In genomic region chr15:90095521-90095959, GRCh38 we compare ENCODE assay signal across 10 cellular contexts. TPM values are rescaled to one million over a fixed set of nuclear protein-coding genes. Genes with fewer than 3 reads are reported as not detected.
DNase-seq lines count a peak whose midpoint lies in the region; ATAC-seq and TF ChIP-seq lines count a peak whose summit lies in the region.
"Had no signal": no experiment of that assay in that cellular context is flagged by ENCODE, and none has a peak within 500 bp of the region (broad histone marks: within the 10 kb centered on the region; RNA-seq: fewer than 3 reads in every experiment).

No MANE protein-coding gene starts in this region.

- H3K4ac ChIP-seq in neuronal stem cell (ENCODE audit: low read length) = no peak overlapping the region

- H3K27me3 ChIP-seq in Peyer's patch = no peaks in the 10 kb centered on the region
- no peaks in the 10 kb centered on the region for H3K27me3 ChIP-seq in heart left ventricle
- H3K27me3 ChIP-seq in suprapubic skin = no peaks in the 10 kb centered on the region
- H3K27me3 ChIP-seq in neuronal stem cell (ENCODE audit: control insufficient read depth in 3 of 3, insufficient read depth in 3 of 3, low read depth in 1 of 3, low read length in 3 of 3) = no peaks in the 10 kb centered on the region
- H3K27me3 ChIP-seq in aorta (ENCODE audit: control insufficient read depth in 1 of 2, insufficient read depth in 2 of 2, low read length in 1 of 2) = no peaks in the 10 kb centered on the region
- H3K27me3 ChIP-seq: foreskin keratinocyte had no signal

- H4K8ac ChIP-seq in neuronal stem cell (ENCODE audit: low read depth, low read length) = no peak overlapping the region

- H3K4me1 Mint-ChIP-seq in activated CD4-positive, alpha-beta T cell treated with anti-CD3 and anti-CD28 coated beads, Interleukin-2, amount 10 ng/mL, durations not matched to agents 7 days and 5 days = peaks cover 73% of the 10 kb centered on the region

- H2BK120ac ChIP-seq in neuronal stem cell (ENCODE audit: low read depth, low read length) = no peak overlapping the region

- no peaks in the 10 kb centered on the region for H3K9me3 ChIP-seq in Peyer's patch
- no peaks in the 10 kb centered on the region for H3K9me3 ChIP-seq in heart left ventricle
- no peaks in the 10 kb centered on the region for H3K9me3 ChIP-seq in suprapubic skin
- peaks cover 0 to 9% of the 10 kb centered on the region in 2 donors for H3K9me3 ChIP-seq in neuronal stem cell (replicated peaks in 1 of 2; ENCODE audit: control insufficient read depth in 2 of 2, insufficient read depth in 1 of 2, low read depth in 1 of 2, low read length in 2 of 2)
- no peaks in the 10 kb centered on the region for H3K9me3 ChIP-seq in aorta (ENCODE audit: control insufficient read depth, low read length)

- H3K4me3 ChIP-seq in Peyer's patch (no peak overlapping the region), heart left ventricle (no peak overlapping the region), suprapubic skin (no peak overlapping the region), neuronal stem cell (ENCODE audit: low read length in 2 of 2) (no peak overlapping the region), aorta (ENCODE audit: low read length in 2 of 2) (no peak overlapping the region)

- no peak for TF ChIP-seq POLR2A in Peyer's patch (IDR thresholded peaks at IDR 0.05)
- TF ChIP-seq POLR2A in heart left ventricle (IDR thresholded peaks at IDR 0.05) = no peak
- no peak for TF ChIP-seq POLR2A in suprapubic skin (IDR thresholded peaks at IDR 0.05)

- H3K36me3 ChIP-seq in Peyer's patch (peaks cover 0 to 9% (median 0%) of the 10 kb centered on the region in 3 donors), heart left ventricle (peaks cover 0 to 17% (median 6%) of the 10 kb centered on the region in 9 donors), suprapubic skin (peaks cover 4% of the 10 kb centered on the region), neuronal stem cell (replicated peaks in 1 of 2; ENCODE audit: control insufficient read depth in 2 of 2, insufficient read depth in 2 of 2, low read length in 2 of 2) (peaks cover 13 to 27% of the 10 kb centered on the region in 2 donors), aorta (ENCODE audit: control insufficient read depth in 1 of 2, insufficient read depth in 2 of 2, low read length in 1 of 2) (no peaks in the 10 kb centered on the region)

- intact Hi-C loops in heart left ventricle (cut with DNase I) (no loop called here), aorta (cut with DNase I) (loop anchor here in 1 of 2 donors (10.0 kb wide), 1 partner anchor 61 kb away; no protein-coding TSS in a partner anchor)

- no peak overlapping the region for H3K4me2 ChIP-seq in neuronal stem cell (ENCODE audit: insufficient read depth, low read length, poor library complexity, severe bottlenecking)

- H4K91ac ChIP-seq in neuronal stem cell (ENCODE audit: low read depth, low read length, poor library complexity) = no peak overlapping the region

- H3K4me1 ChIP-seq in Peyer's patch (peaks cover 6 to 59% (median 12%) of the 10 kb centered on the region in 4 donors), heart left ventricle (peaks cover 5 to 66% (median 41%) of the 10 kb centered on the region in 12 donors), suprapubic skin (peaks cover 39% of the 10 kb centered on the region), neuronal stem cell (ENCODE audit: control insufficient read depth in 2 of 2, insufficient read depth in 1 of 2, low read depth in 1 of 2, low read length in 2 of 2) (peaks cover 7 to 8% of the 10 kb centered on the region in 2 donors), aorta (ENCODE audit: control insufficient read depth in 1 of 2, insufficient read depth in 2 of 2, low read length in 2 of 2) (no peaks in the 10 kb centered on the region)

- H3K18ac ChIP-seq in neuronal stem cell (ENCODE audit: low read length) = no peak overlapping the region

- TF ChIP-seq CTCF in Peyer's patch (IDR thresholded peaks at IDR 0.05) = no peak
- TF ChIP-seq CTCF in heart left ventricle (IDR thresholded peaks at IDR 0.05) = no peak
- TF ChIP-seq CTCF in suprapubic skin (IDR thresholded peaks at IDR 0.05) = no peak

- no peak overlapping the region for H2AFZ ChIP-seq in neuronal stem cell (ENCODE audit: low read length)

- H3K27ac ChIP-seq in Peyer's patch = peak overlapping the region in 3 of 4 donors; percentile 23 to 97 (median 55)
- H3K27ac ChIP-seq in heart left ventricle = peak overlapping the region in 11 of 12 donors; percentile 19 to 98 (median 45)
- H3K27ac ChIP-seq in suprapubic skin = peak overlapping the region; percentile 19
- H3K27ac ChIP-seq in neuronal stem cell (replicated peaks; ENCODE audit: low read length) = no peak overlapping the region
- H3K27ac ChIP-seq in aorta (ENCODE audit: low read depth in 1 of 2, low read length in 2 of 2) = no peak overlapping the region
- H3K27ac ChIP-seq: foreskin keratinocyte had no signal

- no peak for TF ChIP-seq EP300 in suprapubic skin (IDR thresholded peaks at IDR 0.05)

- peak overlapping the region; percentile 28 for H3K4me3 Mint-ChIP-seq in activated CD4-positive, alpha-beta T cell treated with anti-CD3 and anti-CD28 coated beads, Interleukin-2, amount 10 ng/mL, durations not matched to agents 7 days and 5 days

- H3K27ac Mint-ChIP-seq in activated CD4-positive, alpha-beta T cell treated with anti-CD3 and anti-CD28 coated beads, Interleukin-2, amount 10 ng/mL, durations not matched to agents 7 days and 5 days = peak overlapping the region; percentile 90

- H2BK15ac ChIP-seq in neuronal stem cell (ENCODE audit: low read length) = no peak overlapping the region

- H2BK5ac ChIP-seq in neuronal stem cell (ENCODE audit: low read length) = no peak overlapping the region

- CTCF ChIA-PET in activated CD4-positive, alpha-beta T cell treated with anti-CD3 and anti-CD28 coated beads, Interleukin-2, amount 10 ng/mL, durations not matched to agents 7 days and 5 days (lab: Charles Lee) = no interaction called here

- 34 to 51% (median 45%) methylated on average over 3 of the region's 3 CpGs for WGBS in heart left ventricle, 4 donors
- 53% methylated on average over 3 of the region's 3 CpGs for WGBS in suprapubic skin
- no CpG with 5 or more reads among the region's 3 CpGs for WGBS in neuronal stem cell (ENCODE audit: extremely low coverage in 2 of 2, insufficient read length in 2 of 2, insufficient replicate concordance in 1 of 2), 2 donors
- WGBS in aorta, 2 donors = 64 to 74% methylated on average over 3 of the region's 3 CpGs

- no peaks in the 10 kb centered on the region for H3K9me3 Mint-ChIP-seq in activated CD4-positive, alpha-beta T cell treated with anti-CD3 and anti-CD28 coated beads, Interleukin-2, amount 10 ng/mL, durations not matched to agents 7 days and 5 days

- no peak overlapping the region for H3K9ac ChIP-seq in neuronal stem cell (ENCODE audit: low read depth, low read length, poor library complexity)

- POLR2A ChIA-PET in activated CD4-positive, alpha-beta T cell treated with anti-CD3 and anti-CD28 coated beads, Interleukin-2, amount 10 ng/mL, durations not matched to agents 7 days and 5 days (lab: Charles Lee) = interaction anchor here (0.7 kb wide), 1 partner anchor 173 kb away, joined by 4 read pairs; no protein-coding TSS in a partner anchor

- H3K36me3 Mint-ChIP-seq in activated CD4-positive, alpha-beta T cell treated with anti-CD3 and anti-CD28 coated beads, Interleukin-2, amount 10 ng/mL, durations not matched to agents 7 days and 5 days (ENCODE audit: low read depth) = peaks cover 66% of the 10 kb centered on the region

- H2AK5ac ChIP-seq in neuronal stem cell (ENCODE audit: low read depth, low read length) = no peak overlapping the region

- ATAC-seq in heart left ventricle = no peak
- ATAC-seq in aorta (ENCODE audit: low FRiP score) = no peak
- no peak for ATAC-seq in HG02759 (IDR thresholded peaks at IDR 0.05; ENCODE audit: unreplicated experiment)
- ATAC-seq: foreskin keratinocyte had no signal

- H2BK12ac ChIP-seq in neuronal stem cell (ENCODE audit: low read length) = no peak overlapping the region

- no peak overlapping the region for H3K23ac ChIP-seq in neuronal stem cell (ENCODE audit: low read depth, low read length, poor library complexity)

- peaks cover 18% of the 10 kb centered on the region for H3K79me1 ChIP-seq in neuronal stem cell (ENCODE audit: low read depth, low read length)

- peak; percentile 23 for DNase-seq in activated CD4-positive, alpha-beta T cell treated with anti-CD3 and anti-CD28 coated beads, Interleukin-2, amount 10 ng/mL, durations not matched to agents 7 days and 5 days
- no peak for DNase-seq in activated CD4-positive, alpha-beta T cell treated with anti-CD3 and anti-CD28 coated beads for 4 hours
- DNase-seq in Peyer's patch (no peak), heart left ventricle (no peak), suprapubic skin (ENCODE audit: low spot score in 2 of 2) (no peak), neuronal stem cell (ENCODE audit: low spot score) (no peak), aorta (no peak)
- DNase-seq: activated CD8-positive, alpha-beta memory T cell treated with anti-CD3 and anti-CD28 coated beads, Interleukin-2, amount 50 U/mL, for 48 hours had no signal

- H3K27me3 Mint-ChIP-seq in activated CD4-positive, alpha-beta T cell treated with anti-CD3 and anti-CD28 coated beads, Interleukin-2, amount 10 ng/mL, durations not matched to agents 7 days and 5 days = no peaks in the 10 kb centered on the region

- no peak overlapping the region for H3K14ac ChIP-seq in neuronal stem cell (ENCODE audit: low read length)

RNA-seq across cellular contexts. Expression of gene IDH2, which starts 6.7 kb away (rescaled TPM):
- 100 to 1,000 TPM; 332 to 349 TPM for total RNA-seq in activated CD4-positive, alpha-beta T cell treated with anti-CD3 and anti-CD28 coated beads, Interleukin-2, amount 10 ng/mL, durations not matched to agents 7 days and 5 days
- total RNA-seq in Peyer's patch = 100 to 1,000 TPM in 3 of 4 donors, 10 to 100 TPM in 1; 89.9 to 184 (median 119) TPM
- total RNA-seq in heart left ventricle = 1,000 to 10,000 TPM in 2 of 9 donors, 100 to 1,000 TPM in 7; 573 to 1,258 (median 787) TPM
- polyA plus RNA-seq in heart left ventricle = 100 to 1,000 TPM; 366 to 619 TPM
- total RNA-seq in suprapubic skin = 100 to 1,000 TPM in 1 of 4 donors, 10 to 100 TPM in 3; 68.6 to 126 (median 76.7) TPM
- polyA plus RNA-seq in neuronal stem cell (2013, experiment 1 of 2) = 111 TPM
- polyA plus RNA-seq in neuronal stem cell (2013, experiment 2 of 2) = 110 TPM
- 10 to 100 TPM; 36.5 to 37.5 TPM for total RNA-seq in aorta
- 10 to 100 TPM; 18.8 to 26.3 TPM for polyA plus RNA-seq in aorta

Comparison
In these comparisons a context has a peak if more than half of its experiments do, and no peak if none do; other contexts are left out.
1. H3K27ac ChIP-seq: peak in Peyer's patch (3 of 4), heart left ventricle (11 of 12) and suprapubic skin (single experiment); none in neuronal stem cell (single experiment) and aorta (0 of 2).